1 cellular context compared by ENCODE assay signal in genomic region chr2:202265467-202266277, GRCh38.
TF ChIP-seq lines count a peak whose summit lies in the region.

NOP58 (plus strand) TSS chr2:202265763; CDS start chr2:202265942, 179 bp downstream.

TF ChIP-seq in HepG2, 621 proteins besides CTCF, POLR2A, EP300 and RAD21 (continued from another document):
- peak; percentile 70; the same call in 1 of the 2 replicates for TF ChIP-seq AHDC1 (CRISPR knock-in tag; IDR thresholded peaks at IDR 0.05; ENCODE audit: borderline replicate concordance)
- TF ChIP-seq, protein P1, sequence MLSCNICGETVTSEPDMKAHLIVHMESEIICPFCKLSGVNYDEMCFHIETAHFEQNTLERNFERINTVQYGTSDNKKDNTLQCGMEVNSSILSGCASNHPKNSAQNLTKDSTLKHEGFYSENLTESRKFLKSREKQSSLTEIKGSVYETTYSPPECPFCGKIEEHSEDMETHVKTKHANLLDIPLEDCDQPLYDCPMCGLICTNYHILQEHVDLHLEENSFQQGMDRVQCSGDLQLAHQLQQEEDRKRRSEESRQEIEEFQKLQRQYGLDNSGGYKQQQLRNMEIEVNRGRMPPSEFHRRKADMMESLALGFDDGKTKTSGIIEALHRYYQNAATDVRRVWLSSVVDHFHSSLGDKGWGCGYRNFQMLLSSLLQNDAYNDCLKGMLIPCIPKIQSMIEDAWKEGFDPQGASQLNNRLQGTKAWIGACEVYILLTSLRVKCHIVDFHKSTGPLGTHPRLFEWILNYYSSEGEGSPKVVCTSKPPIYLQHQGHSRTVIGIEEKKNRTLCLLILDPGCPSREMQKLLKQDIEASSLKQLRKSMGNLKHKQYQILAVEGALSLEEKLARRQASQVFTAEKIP (CRISPR knock-in tag; IDR thresholded peaks at IDR 0.05; ENCODE audit: borderline replicate concordance) = no peak
- peak; percentile 93 for TF ChIP-seq ZNF362 (CRISPR knock-in tag; IDR thresholded peaks at IDR 0.05; ENCODE audit: borderline replicate concordance)
- TF ChIP-seq KLF6 (CRISPR knock-in tag; IDR thresholded peaks at IDR 0.05) = peak; percentile 99
- TF ChIP-seq RARG (CRISPR knock-in tag; IDR thresholded peaks at IDR 0.05; ENCODE audit: low read depth) = 0 out of 2 replicates have a peak, but pooled peaks have one; percentile 49
